ENCODE assay signal across 8 cellular contexts in genomic region chr10:27503498-27504006, GRCh38. TPM values are rescaled to one million over a fixed set of nuclear protein-coding genes. Genes with fewer than 3 reads are reported as not detected.
DNase-seq lines count a peak whose midpoint lies in the region; ATAC-seq lines count a peak whose summit lies in the region.

No MANE protein-coding gene starts in this region.

- H3K36me3 ChIP-seq in iPS-20b (ENCODE audit: insufficient read depth, low read depth, low read length) (no peaks in the 10 kb centered on the region), subcutaneous abdominal adipose tissue (ENCODE audit: control insufficient read depth in 5 of 5, insufficient read depth in 5 of 5, low read length in 5 of 5) (no peaks in the 10 kb centered on the region)

- H3K27ac Mint-ChIP-seq in T-helper 1 cell treated with Interleukin-12 subunit alpha and Interleukin-12 subunit beta and Interleukin-4 antibody, amounts not matched to agents 30 μg/mL and 1 μg/mL, for 36 hours, result peak overlapping the region; percentile 99
- H3K27ac Mint-ChIP-seq in activated T-helper 17 cell treated with anti-CD3 and anti-CD28 coated beads, Interleukin-2, amount 50 U/mL, for 72 hours, result peak overlapping the region; percentile 100

- no peaks in the 10 kb centered on the region for H3K9me3 Mint-ChIP-seq in T-helper 1 cell treated with Interleukin-12 subunit alpha and Interleukin-12 subunit beta and Interleukin-4 antibody, amounts not matched to agents 30 μg/mL and 1 μg/mL, for 36 hours
- no peaks in the 10 kb centered on the region for H3K9me3 Mint-ChIP-seq in activated T-helper 17 cell treated with anti-CD3 and anti-CD28 coated beads, Interleukin-2, amount 50 U/mL, for 72 hours

- H3K4me1 ChIP-seq in iPS-20b (ENCODE audit: insufficient read depth, low read length), result peaks cover 6% of the 10 kb centered on the region; the same call in 1 of the 2 replicates
- peaks cover 3 to 33% (median 28%) of the 10 kb centered on the region in 5 donors for H3K4me1 ChIP-seq in subcutaneous abdominal adipose tissue (ENCODE audit: control insufficient read depth in 5 of 5, insufficient read depth in 5 of 5, low read length in 5 of 5)

- H3K9ac ChIP-seq in iPS-20b (ENCODE audit: low read depth, low read length) (peak overlapping the region; percentile 85; the same call in 1 of the 2 replicates), subcutaneous abdominal adipose tissue (ENCODE audit: low read length in 5 of 5) (peak overlapping the region; percentile 71 to 97 (median 93))

- no peak for ATAC-seq in activated T-helper 17 cell treated with anti-CD3 and anti-CD28 coated beads, Interleukin-2, amount 50 U/mL, for 72 hours (replicated peaks)
- ATAC-seq in HG03342 (IDR thresholded peaks at IDR 0.05; ENCODE audit: unreplicated experiment), result no peak

- H3K4me3 ChIP-seq in iPS-20b (ENCODE audit: low read length) (peak overlapping the region; percentile 94), subcutaneous abdominal adipose tissue (ENCODE audit: low read depth in 1 of 5, low read length in 5 of 5) (peak overlapping the region; percentile 72 to 99 (median 90))

- H3K9me3 ChIP-seq in iPS-20b (ENCODE audit: insufficient read depth, low read depth, low read length), result no peaks in the 10 kb centered on the region
- no peaks in the 10 kb centered on the region for H3K9me3 ChIP-seq in subcutaneous abdominal adipose tissue (ENCODE audit: control insufficient read depth in 5 of 5, low read length in 5 of 5)

- H3K27me3 Mint-ChIP-seq in T-helper 1 cell treated with Interleukin-12 subunit alpha and Interleukin-12 subunit beta and Interleukin-4 antibody, amounts not matched to agents 30 μg/mL and 1 μg/mL, for 36 hours (ENCODE audit: low read depth), result peaks cover 3% of the 10 kb centered on the region
- no peaks in the 10 kb centered on the region for H3K27me3 Mint-ChIP-seq in activated T-helper 17 cell treated with anti-CD3 and anti-CD28 coated beads, Interleukin-2, amount 50 U/mL, for 72 hours

- H3K4me3 Mint-ChIP-seq in T-helper 1 cell treated with Interleukin-12 subunit alpha and Interleukin-12 subunit beta and Interleukin-4 antibody, amounts not matched to agents 30 μg/mL and 1 μg/mL, for 36 hours, result peak overlapping the region; percentile 100
- peak overlapping the region; percentile 98 for H3K4me3 Mint-ChIP-seq in activated T-helper 17 cell treated with anti-CD3 and anti-CD28 coated beads, Interleukin-2, amount 50 U/mL, for 72 hours

- DNase-seq in T-helper 1 cell (no peak), D341Med (ENCODE audit: low spot score) (no peak), amniotic stem cell (lab: John Stamatoyannopoulos, UW) (no peak)

- H3K27ac ChIP-seq in iPS-20b (ENCODE audit: low read length), result peak overlapping the region; percentile 30
- H3K27ac ChIP-seq in subcutaneous abdominal adipose tissue (ENCODE audit: low read depth, low read length), result peak overlapping the region; percentile 90

- H3K4me1 Mint-ChIP-seq in T-helper 1 cell treated with Interleukin-12 subunit alpha and Interleukin-12 subunit beta and Interleukin-4 antibody, amounts not matched to agents 30 μg/mL and 1 μg/mL, for 36 hours (ENCODE audit: low read depth), result peaks cover 31% of the 10 kb centered on the region
- peaks cover 27% of the 10 kb centered on the region for H3K4me1 Mint-ChIP-seq in activated T-helper 17 cell treated with anti-CD3 and anti-CD28 coated beads, Interleukin-2, amount 50 U/mL, for 72 hours

- no peaks in the 10 kb centered on the region for H3K27me3 ChIP-seq in iPS-20b (ENCODE audit: insufficient read depth, low read length)
- H3K27me3 ChIP-seq in subcutaneous abdominal adipose tissue (ENCODE audit: control insufficient read depth in 5 of 5, insufficient read depth in 4 of 5, low read length in 5 of 5), result no peaks in the 10 kb centered on the region

- peaks cover 15% of the 10 kb centered on the region for H3K36me3 Mint-ChIP-seq in T-helper 1 cell treated with Interleukin-12 subunit alpha and Interleukin-12 subunit beta and Interleukin-4 antibody, amounts not matched to agents 30 μg/mL and 1 μg/mL, for 36 hours (ENCODE audit: low read depth)
- peaks cover 44% of the 10 kb centered on the region for H3K36me3 Mint-ChIP-seq in activated T-helper 17 cell treated with anti-CD3 and anti-CD28 coated beads, Interleukin-2, amount 50 U/mL, for 72 hours (ENCODE audit: low read depth)

RNA-seq across cellular contexts. Expression of gene RAB18, which starts 0.6 kb away (rescaled TPM):
- total RNA-seq in activated T-helper 17 cell treated with anti-CD3 and anti-CD28 coated beads, Interleukin-2, amount 50 U/mL, for 72 hours, result 10 to 100 TPM; 56.6 to 78.1 TPM
